In genomic region chr10:62268399-62269076, GRCh38 we compare ENCODE assay signal across 9 cellular contexts. TPM values are rescaled to one million over a fixed set of nuclear protein-coding genes. Genes with fewer than 3 reads are reported as not detected.
DNase-seq lines count a peak whose midpoint lies in the region; ATAC-seq, FAIRE-seq and TF ChIP-seq lines count a peak whose summit lies in the region.
"Had no signal": no experiment of that assay in that cellular context is flagged by ENCODE, and none has a peak within 500 bp of the region (broad histone marks: within the 10 kb centered on the region; RNA-seq: fewer than 3 reads in every experiment).

TSS of gene RTKN2 (minus strand) at chr10:62268844. CDS start at chr10:62268610, 234 bp downstream.

- no peak for TF ChIP-seq CTCF in D721Med (IDR thresholded peaks at IDR 0.05; ENCODE audit: insufficient read depth, missing control alignments)
- TF ChIP-seq CTCF in neutrophil (IDR thresholded peaks at IDR 0.05), result no peak

- peak; percentile 63 for DNase-seq in D721Med (ENCODE audit: insufficient read length, low spot score)
- DNase-seq in SHP77 treated with DMSO at 0.1 percent for 48 hours (lab: John Stamatoyannopoulos, UW), result peak; percentile 53
- peak; percentile 78 for DNase-seq in activated naive CD4-positive, alpha-beta T cell treated with anti-CD3 and anti-CD28 coated beads for 36 hours
- DNase-seq in germinal center (ENCODE audit: low spot score), result peak; percentile 87
- DNase-seq in substantia nigra (lab: John Stamatoyannopoulos, UW), result peak in 45 of 49 donors; percentile 3 to 71 (median 29)

- no peaks in the 10 kb centered on the region for H3K9me3 Mint-ChIP-seq in activated naive CD4-positive, alpha-beta T cell treated with anti-CD3 and anti-CD28 coated beads for 36 hours

- peaks cover 23% of the 10 kb centered on the region for H3K4me1 Mint-ChIP-seq in activated naive CD4-positive, alpha-beta T cell treated with anti-CD3 and anti-CD28 coated beads for 36 hours (ENCODE audit: low read depth)

- no peaks in the 10 kb centered on the region for H3K36me3 Mint-ChIP-seq in activated naive CD4-positive, alpha-beta T cell treated with anti-CD3 and anti-CD28 coated beads for 36 hours (ENCODE audit: low read depth)

- ATAC-seq in GM21619 (IDR thresholded peaks at IDR 0.05; ENCODE audit: unreplicated experiment), result peak; percentile 59

- no peak for FAIRE-seq in D721Med (lab: Jason Lieb, UNC)
- FAIRE-seq: endometrium had no signal

- peak within 1 kb of the TSS; percentile 28 for H3K27ac Mint-ChIP-seq in activated naive CD4-positive, alpha-beta T cell treated with anti-CD3 and anti-CD28 coated beads for 36 hours

- peaks cover 13% of the 10 kb centered on the region for H3K27me3 Mint-ChIP-seq in activated naive CD4-positive, alpha-beta T cell treated with anti-CD3 and anti-CD28 coated beads for 36 hours (ENCODE audit: low read depth)

- intact Hi-C loops in activated naive CD4-positive, alpha-beta T cell treated with anti-CD3 and anti-CD28 coated beads for 36 hours (cut with micrococcal nuclease), result loop anchor here (1.0 to 5.0 kb wide), 6 partner anchors 14 to 864 kb away; partner anchors contain the start of genes EGR2 and NRBF2

- CTCF ChIA-PET in activated naive CD4-positive, alpha-beta T cell treated with anti-CD3 and anti-CD28 coated beads for 36 hours (lab: Charles Lee), result interaction anchor here (0.9 to 1.4 kb wide), 2 partner anchors 23 to 518 kb away, joined by 3 to 4 read pairs; no protein-coding TSS in a partner anchor

- peak within 1 kb of the TSS; percentile 72 for H3K4me3 Mint-ChIP-seq in activated naive CD4-positive, alpha-beta T cell treated with anti-CD3 and anti-CD28 coated beads for 36 hours

- H3K27me3 ChIP-seq in neutrophil, result peaks cover 58% of the 10 kb centered on the region

- no peaks in the 10 kb centered on the region for H3K36me3 ChIP-seq in KOPT-K1 (ENCODE audit: insufficient read depth, low read length)
- no peaks in the 10 kb centered on the region for H3K36me3 ChIP-seq in neutrophil

- H3K9me3 ChIP-seq in KOPT-K1 (ENCODE audit: insufficient read depth, low read length, poor library complexity, severe bottlenecking), result no peaks in the 10 kb centered on the region
- H3K9me3 ChIP-seq in neutrophil, result no peaks in the 10 kb centered on the region

- H3K4me1 ChIP-seq in neutrophil (ENCODE audit: control insufficient read depth in 1 of 2, insufficient read depth in 1 of 2, low read depth in 1 of 2, low read length in 1 of 2), result peaks cover 10 to 13% of the 10 kb centered on the region in 2 experiments

- H3K27ac ChIP-seq in KOPT-K1 (ENCODE audit: low read depth, low read length, poor library complexity, severe bottlenecking) (peak within 1 kb of the TSS; percentile 61), neutrophil (no peak within 1 kb of the TSS), substantia nigra (ENCODE audit: low read depth, low read length, poor library complexity, severe bottlenecking) (no peak within 1 kb of the TSS)

- H3K4me3 ChIP-seq in neutrophil (ENCODE audit: low read depth in 1 of 2, low read length in 1 of 2), result peak within 1 kb of the TSS; percentile 58 to 76

RNA-seq across cellular contexts. Expression of gene RTKN2, which starts in this region (rescaled TPM):
- total RNA-seq in activated naive CD4-positive, alpha-beta T cell treated with anti-CD3 and anti-CD28 coated beads for 36 hours, result 1 to 10 TPM; 4.7 to 5.4 TPM

Comparison
In these comparisons a context has a peak if more than half of its experiments do, and no peak if none do; other contexts are left out.
1. DNase-seq: peak in every context shown above with its lines; median percentile 87 in germinal center; 78 in activated naive CD4-positive, alpha-beta T cell treated with anti-CD3 and anti-CD28 coated beads for 36 hours; 63 in D721Med; 53 in SHP77 treated with DMSO at 0.1 percent for 48 hours; 29 in substantia nigra.